In the genomic region with DNA sequence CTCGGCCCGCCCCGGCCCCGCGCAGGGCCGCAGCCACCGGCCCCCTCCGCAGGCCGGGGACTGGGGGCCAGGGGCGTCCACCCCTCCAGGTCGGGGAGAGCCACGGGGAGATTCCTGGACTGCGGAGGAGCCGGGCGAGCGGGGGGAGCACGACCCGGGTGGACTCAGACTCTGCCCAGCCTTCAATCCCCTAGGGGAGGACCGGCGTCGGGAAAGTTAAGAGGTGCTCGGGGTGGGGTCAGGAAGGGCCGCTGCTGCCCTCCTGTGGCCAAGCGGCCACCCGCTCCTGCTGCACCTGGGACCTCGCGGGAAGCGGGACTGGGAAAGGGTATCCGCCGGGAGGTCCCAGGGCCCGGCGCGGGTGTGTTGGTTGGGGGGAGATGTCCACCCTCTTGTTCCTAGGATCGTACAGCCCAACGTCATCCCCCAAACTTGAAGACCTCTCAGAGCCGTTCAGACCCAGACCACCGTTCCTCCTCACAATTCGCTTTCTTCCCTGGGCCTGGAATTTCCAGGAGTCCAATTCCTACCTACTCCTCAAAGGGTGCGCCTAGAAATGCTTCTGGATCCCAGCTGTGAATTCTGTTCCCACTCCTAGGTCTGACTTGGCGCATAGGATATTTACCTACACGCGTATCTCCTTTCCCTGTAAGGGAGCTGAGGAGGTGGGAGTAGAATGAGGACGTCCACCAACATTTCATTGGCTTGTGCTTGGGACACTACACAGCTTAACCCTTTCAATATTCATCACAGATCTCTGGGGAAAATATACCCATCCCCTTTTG, we compare ENCODE assay signal across 8 cellular contexts.
DNase-seq lines count a peak whose midpoint lies in the region; ATAC-seq lines count a peak whose summit lies in the region.

No MANE protein-coding gene starts in this region.

- peaks cover 34 to 42% of the 10 kb centered on the region in 2 donors for H3K4me1 Mint-ChIP-seq in effector memory CD8-positive, alpha-beta T cell (ENCODE audit: low read depth in 2 of 2)

- DNase-seq in COLO668 (lab: John Stamatoyannopoulos, UW; ENCODE audit: unreplicated experiment) (peak; percentile 85), NCI-H82 (lab: John Stamatoyannopoulos, UW) (peak; percentile 94), medulla oblongata (ENCODE audit: extremely low spot score) (peak; percentile 89)
- peak; percentile 88 for DNase-seq in activated CD8-positive, alpha-beta memory T cell treated with anti-CD3 and anti-CD28 coated beads for 24 hours
- peak; percentile 30 to 47 (median 45) for DNase-seq in effector memory CD8-positive, alpha-beta T cell
- peak; percentile 51 for DNase-seq in stimulated activated CD8-positive, alpha-beta memory T cell treated with anti-CD3 and anti-CD28 coated beads, Interleukin-12 subunit alpha, Interleukin-12 subunit beta, amount 100 ng/mL, for 4 hours (ENCODE audit: low read depth)

- no peaks in the 10 kb centered on the region for H3K27me3 Mint-ChIP-seq in effector memory CD8-positive, alpha-beta T cell

- H3K9me3 Mint-ChIP-seq in effector memory CD8-positive, alpha-beta T cell, result no peaks in the 10 kb centered on the region

- peak overlapping the region; percentile 29 to 36 for H3K27ac Mint-ChIP-seq in effector memory CD8-positive, alpha-beta T cell

- peaks cover 14% of the 10 kb centered on the region for H3K36me3 Mint-ChIP-seq in effector memory CD8-positive, alpha-beta T cell (ENCODE audit: insufficient read depth)

- ATAC-seq in GM19397 (IDR thresholded peaks at IDR 0.05; ENCODE audit: unreplicated experiment) (peak; percentile 67), HG03469 (IDR thresholded peaks at IDR 0.05; ENCODE audit: unreplicated experiment) (peak; percentile 37)
- ATAC-seq in effector memory CD8-positive, alpha-beta T cell (replicated peaks), result peak; percentile 50

- peak overlapping the region; percentile 81 to 83 for H3K4me3 Mint-ChIP-seq in effector memory CD8-positive, alpha-beta T cell

Comparison
In these comparisons a context has a peak if more than half of its experiments do, and no peak if none do; other contexts are left out.
1. Peak in every context shown above with its lines: DNase-seq and ATAC-seq.